Comparison of ENCODE assay signal across 9 cellular contexts in genomic region chrX:131821945-131822622, GRCh38.
DNase-seq lines count a peak whose midpoint lies in the region; ATAC-seq, FAIRE-seq and TF ChIP-seq lines count a peak whose summit lies in the region.
"Had no signal": no experiment of that assay in that cellular context is flagged by ENCODE, and none has a peak within 500 bp of the region (broad histone marks: within the 10 kb centered on the region; RNA-seq: fewer than 3 reads in every experiment).

No MANE protein-coding gene starts in this region.

- peaks cover 8% of the 10 kb centered on the region for H3K4me1 Mint-ChIP-seq in progenitor cell of endocrine pancreas (ENCODE audit: low read depth)

- DNase-seq in GM12878 (ENCODE audit: low read depth, low spot score) (peak; percentile 85), NCI-H1105 (lab: John Stamatoyannopoulos, UW) (no peak), progenitor cell of endocrine pancreas (ENCODE audit: low spot score, unreplicated experiment) (no peak), HPDE6-E6E7 (ENCODE audit: extremely low spot score) (no peak)
- DNase-seq in activated CD4-positive, alpha-beta T cell treated with anti-CD3 and anti-CD28 coated beads, Interleukin-2, amount 50 U/mL, for 1 hour = no peak

- TF ChIP-seq CTCF in GM12878 (IDR thresholded peaks at IDR 0.05 in 2 of 3, conservative IDR thresholded peaks at IDR 0.05 in 1 of 3; ENCODE audit: control insufficient read depth in 2 of 3, extremely low read depth in 1 of 3, insufficient read depth in 1 of 3, low read depth in 3 of 3, low read length in 3 of 3) = peak; percentile 22 to 71 (median 48); a peak in 4 of 6 replicates
- no peak for TF ChIP-seq CTCF in progenitor cell of endocrine pancreas (IDR thresholded peaks at IDR 0.05; ENCODE audit: unreplicated experiment)

- H3K9me3 Mint-ChIP-seq in progenitor cell of endocrine pancreas (ENCODE audit: low read depth) = peaks cover 12% of the 10 kb centered on the region

- peak overlapping the region; percentile 82 for H3K4me2 ChIP-seq in GM12878 (ENCODE audit: control insufficient read depth, insufficient read depth)

- CTCF ChIA-PET in GM12878 (lab: Yijun Ruan, JAX) = interaction anchor here (0.5 to 3.8 kb wide), 6 partner anchors 10 to 1376 kb away, joined by 3 to 20 read pairs (median 4); no protein-coding TSS in a partner anchor

- H3K79me2 ChIP-seq in GM12878 (ENCODE audit: control insufficient read depth, insufficient read depth, low read length) = peaks cover 17% of the 10 kb centered on the region

- intact Hi-C loops in GM12878 (cut with micrococcal nuclease; ENCODE audit: unreplicated experiment) = loop anchor here (1.0 to 5.0 kb wide), 4 partner anchors 30 to 94 kb away; no protein-coding TSS in a partner anchor

- H3K4me3 ChIP-seq in GM12878 (peak overlapping the region; percentile 64; the same call in 1 of the 2 replicates), neuron (ENCODE audit: low read length) (peak overlapping the region; percentile 50)
- H3K4me3 ChIP-seq: suprapubic skin had no signal

- BruUV-seq in GM12878 (replicated peaks; lab: Mats Ljungman, UMichigan) = no TSS peak

- FAIRE-seq in GM12878 (lab: Jason Lieb, UNC) = peak; percentile 83

- peak overlapping the region; percentile 63 for H3K27ac ChIP-seq in GM12878 (ENCODE audit: control insufficient read depth, insufficient read depth)
- H3K27ac ChIP-seq: suprapubic skin had no signal

- H3K4me1 ChIP-seq in GM12878 (ENCODE audit: control insufficient read depth, insufficient read depth, low read length) (peaks cover 4% of the 10 kb centered on the region; the same call in 1 of the 2 replicates), neuron (ENCODE audit: insufficient read depth, low read length) (peaks cover 7% of the 10 kb centered on the region)
- H3K4me1 ChIP-seq: suprapubic skin had no signal

- TF ChIP-seq POLR2A in GM12878 (IDR thresholded peaks at IDR 0.05; ENCODE audit: low read depth, low read length) = no peak

- H3K4me3 Mint-ChIP-seq in progenitor cell of endocrine pancreas (ENCODE audit: low read depth) = no peak overlapping the region

- TF ChIP-seq EP300 in GM12878 (IDR thresholded peaks at IDR 0.05; ENCODE audit: borderline replicate concordance in 1 of 2, control insufficient read depth in 1 of 2, low read depth in 2 of 2, low read length in 2 of 2) = 0 out of 4 replicates have a peak, but pooled peaks of 1 of the 2 experiments have one; percentile 32

- H3K27me3 ChIP-seq in GM12878 (replicated peaks in 1 of 2; ENCODE audit: control insufficient read depth in 2 of 2, insufficient read depth in 2 of 2, low read length in 1 of 2) (no peaks in the 10 kb centered on the region), neuron (ENCODE audit: insufficient read depth, low read length) (no peaks in the 10 kb centered on the region)
- H3K27me3 ChIP-seq: suprapubic skin had no signal

- POLR2A ChIA-PET in GM12878 (lab: Charles Lee) = no interaction called here

- H3K9ac ChIP-seq in GM12878 (ENCODE audit: control insufficient read depth, insufficient read depth, low read length) = peak overlapping the region; percentile 36

- 34% methylated on average over 22 of the region's 22 CpGs for WGBS in GM12878 (ENCODE audit: insufficient coverage, insufficient replicate concordance, low lambda C conversion rate, missing lambda C conversion rate)

- H3K27ac Mint-ChIP-seq in progenitor cell of endocrine pancreas = no peak overlapping the region

- no peaks in the 10 kb centered on the region for H4K20me1 ChIP-seq in GM12878 (ENCODE audit: control insufficient read depth, insufficient read depth)

- no peaks in the 10 kb centered on the region for H3K36me3 ChIP-seq in GM12878 (ENCODE audit: control insufficient read depth in 2 of 2, insufficient read depth in 2 of 2, low read length in 1 of 2)
- peaks cover 11% of the 10 kb centered on the region for H3K36me3 ChIP-seq in neuron (ENCODE audit: insufficient read depth, low read length)
- H3K36me3 ChIP-seq: suprapubic skin had no signal

- in situ Hi-C loops in GM12878 (cut with MboI) = no loop called here

- H2AFZ ChIP-seq in GM12878 (ENCODE audit: control insufficient read depth, low read depth, low read length) = peak overlapping the region; percentile 88
- peak overlapping the region; percentile 37 for H2AFZ ChIP-seq in neuron (ENCODE audit: low read depth, low read length)

- peaks cover 55% of the 10 kb centered on the region for H3K36me3 Mint-ChIP-seq in progenitor cell of endocrine pancreas (ENCODE audit: insufficient read depth)

- SMC1A ChIA-PET in GM12878 (lab: Charles Lee; ENCODE audit: uncharacterized antibody, unreplicated experiment) = interaction anchor here (0.8 to 2.0 kb wide), 6 partner anchors 9 to 81 kb away, joined by 3 to 9 read pairs (median 4); no protein-coding TSS in a partner anchor

- no peaks in the 10 kb centered on the region for H3K27me3 Mint-ChIP-seq in progenitor cell of endocrine pancreas

- ATAC-seq in GM18520 (IDR thresholded peaks at IDR 0.05; ENCODE audit: unreplicated experiment) = peak; percentile 49
- ATAC-seq in HG03342 (IDR thresholded peaks at IDR 0.05; ENCODE audit: unreplicated experiment) = peak; percentile 74
- peak; percentile 80 for ATAC-seq in GM12878

- peak; percentile 70 for TF ChIP-seq RAD21 in GM12878 (IDR thresholded peaks at IDR 0.05; ENCODE audit: insufficient read depth, low read depth, low read length)

- H3K9me3 ChIP-seq in GM12878 (replicated peaks; ENCODE audit: control insufficient read depth, insufficient read depth, low read length) = no peaks in the 10 kb centered on the region; the same call in 2 of the 3 replicates
- no peaks in the 10 kb centered on the region for H3K9me3 ChIP-seq in neuron (ENCODE audit: low read length)
- H3K9me3 ChIP-seq: suprapubic skin had no signal

- RAD21 ChIA-PET in GM12878 (lab: Charles Lee; ENCODE audit: unreplicated experiment) = interaction anchor here (0.6 to 2.6 kb wide), 9 partner anchors 8 to 385 kb away, joined by 3 to 17 read pairs (median 4); no protein-coding TSS in a partner anchor

TF ChIP-seq in GM12878, 131 proteins besides CTCF, POLR2A, EP300 and RAD21 (continues in another document):
- TF ChIP-seq SMAD5 (IDR thresholded peaks at IDR 0.05; ENCODE audit: low read depth) (no peak), SIN3A (IDR thresholded peaks at IDR 0.05; ENCODE audit: low read depth, low read length) (no peak), ZBTB4 (CRISPR knock-in tag; IDR thresholded peaks at IDR 0.05) (no peak), YY1 (IDR thresholded peaks at IDR 0.05; ENCODE audit: low read depth, low read length) (peak; percentile 94), PRDM15 (CRISPR knock-in tag; IDR thresholded peaks at IDR 0.05) (no peak), SREBF1 (IDR thresholded peaks at IDR 0.05; ENCODE audit: low read length) (no peak), TARDBP (IDR thresholded peaks at IDR 0.05; ENCODE audit: borderline replicate concordance) (no peak), MAX (IDR thresholded peaks at IDR 0.05; ENCODE audit: low read depth, low read length) (0 out of 2 replicates have a peak, but pooled peaks have one; percentile 46)
